15 cellular contexts compared by ENCODE assay signal in genomic region chr11:23425379-23425778, GRCh38.
"Had no signal": no experiment of that assay in that cellular context is flagged by ENCODE, and none has a peak within 500 bp of the region (broad histone marks: within the 10 kb centered on the region; RNA-seq: fewer than 3 reads in every experiment).

No MANE protein-coding gene starts in this region.

- DNase-seq: activated CD4-positive, alpha-beta T cell treated with anti-CD3 and anti-CD28 coated beads, Interleukin-2, amount 50 U/mL, for 4 hours; activated CD4-positive, CD25-positive, alpha-beta regulatory T cell treated with anti-CD3 and anti-CD28 coated beads, Interleukin-2, amount 50 U/mL, for 72 hours; activated effector memory CD4-positive, alpha-beta T cell treated with anti-CD3 and anti-CD28 coated beads, Interleukin-2, amount 50 U/mL, for 16 hours; activated T-cell treated with anti-CD3 and anti-CD28 coated beads, Interleukin-2, amount 50 U/mL, for 4 hours; anterior cingulate cortex; cerebellar nuclear complex; hypothalamus; kidney glomerular epithelial cell; pancreas; stimulated activated CD4-positive, alpha-beta T cell treated with anti-CD3 and anti-CD28 coated beads, Interleukin-15, amount 100 ng/mL, for 24 hours; stimulated activated CD4-positive, alpha-beta T cell treated with anti-CD3 and anti-CD28 coated beads, Interleukin-4, amount 100 ng/mL, for 4 hours; stimulated activated naive CD8-positive, alpha-beta T cell treated with anti-CD3 and anti-CD28 coated beads, Interleukin-15, amount 100 ng/mL, for 72 hours; testis; upper lobe of right lung had no signal

- ATAC-seq: activated T-cell treated with anti-CD3 and anti-CD28 coated beads, Interleukin-2, amount 50 U/mL, for 4 hours; gastroesophageal sphincter; pancreas; stimulated activated naive CD8-positive, alpha-beta T cell treated with anti-CD3 and anti-CD28 coated beads, Interleukin-15, amount 100 ng/mL, for 72 hours; upper lobe of right lung had no signal

- H3K4me3 ChIP-seq: gastroesophageal sphincter, pancreas, testis, upper lobe of right lung had no signal
